In genomic region chr1:155321577-155322497, GRCh38 we compare ENCODE assay signal across 9 cellular contexts. TPM values are rescaled to one million over a fixed set of nuclear protein-coding genes. Genes with fewer than 3 reads are reported as not detected.
A peak's percentile ranks its signal among the peaks of the same experiment; 100 is the strongest.
DNase-seq lines count a peak whose midpoint lies in the region; ATAC-seq and TF ChIP-seq lines count a peak whose summit lies in the region.
"Had no signal": no experiment of that assay in that cellular context is flagged by ENCODE, and none has a peak within 500 bp of the region (broad histone marks: within the 10 kb centered on the region; RNA-seq: fewer than 3 reads in every experiment).

No MANE protein-coding gene starts in this region.

- 49 to 65% methylated on average over 8 to 11 of the region's 29 CpGs for WGBS in esophagus squamous epithelium, 2 donors
- WGBS in prostate gland, result 41% methylated on average over 29 of the region's 29 CpGs

- peaks cover 16% of the 10 kb centered on the region for H3K79me2 ChIP-seq in DND-41 (ENCODE audit: insufficient read depth, low read length)

- TF ChIP-seq CTCF in DND-41 (IDR thresholded peaks at IDR 0.05; ENCODE audit: borderline replicate concordance, extremely low read depth, low read length, poor library complexity, severe bottlenecking), result no peak
- no peak for TF ChIP-seq CTCF in esophagus squamous epithelium (IDR thresholded peaks at IDR 0.05)
- TF ChIP-seq CTCF in prostate gland (IDR thresholded peaks at IDR 0.05), result no peak
- no peak for TF ChIP-seq CTCF in omental fat pad (IDR thresholded peaks at IDR 0.05)

- ATAC-seq in DND-41 (ENCODE audit: insufficient read depth, low read depth) (no peak), HG02981 (IDR thresholded peaks at IDR 0.05; ENCODE audit: unreplicated experiment) (no peak), HG03135 (IDR thresholded peaks at IDR 0.05; ENCODE audit: unreplicated experiment) (no peak), omental fat pad (ENCODE audit: low FRiP score) (no peak)

- TF ChIP-seq POLR2A in esophagus squamous epithelium (IDR thresholded peaks at IDR 0.05), result no peak
- no peak for TF ChIP-seq POLR2A in prostate gland (IDR thresholded peaks at IDR 0.05)

- DNase-seq in DND-41 (no peak), SHP77 treated with DMSO at 0.1 percent for 48 hours (lab: John Stamatoyannopoulos, UW) (peak; percentile 49), esophagus squamous epithelium (lab: John Stamatoyannopoulos, UW) (no peak), prostate gland (ENCODE audit: low spot score) (no peak), NCI-H1436 treated with DMSO at 0.1 percent for 48 hours (lab: John Stamatoyannopoulos, UW) (no peak), omental fat pad (ENCODE audit: low spot score) (no peak)

- intact Hi-C loops in esophagus squamous epithelium (cut with DNase I), result no loop called here
- intact Hi-C loops in prostate gland (cut with DNase I), result loop anchor here (2.0 to 5.0 kb wide), 5 partner anchors 49 to 270 kb away; partner anchors contain the start of genes ASH1L, CLK2 and ENTREP3

- H3K9me3 ChIP-seq in DND-41 (ENCODE audit: insufficient read depth, low read length, severe bottlenecking) (no peaks in the 10 kb centered on the region), esophagus squamous epithelium (no peaks in the 10 kb centered on the region), prostate gland (no peaks in the 10 kb centered on the region)

- H3K36me3 ChIP-seq in DND-41 (ENCODE audit: insufficient read depth, low read length), result peaks cover 39% of the 10 kb centered on the region
- H3K36me3 ChIP-seq in esophagus squamous epithelium, result peaks cover 0 to 41% (median 11%) of the 10 kb centered on the region in 3 donors
- no peaks in the 10 kb centered on the region for H3K36me3 ChIP-seq in prostate gland

- peak overlapping the region; percentile 86 for H3K4me2 ChIP-seq in DND-41 (ENCODE audit: insufficient read depth, low read length)

- H3K9ac ChIP-seq in DND-41 (ENCODE audit: low read depth, low read length), result peak overlapping the region; percentile 79

- H2AFZ ChIP-seq in DND-41 (ENCODE audit: low read depth, low read length), result no peak overlapping the region

- H3K4me1 ChIP-seq in DND-41 (ENCODE audit: insufficient read depth, low read length) (peaks cover 34% of the 10 kb centered on the region), esophagus squamous epithelium (peaks cover 35 to 52% (median 36%) of the 10 kb centered on the region in 3 donors), prostate gland (replicated peaks) (peaks cover 4% of the 10 kb centered on the region)

- H3K4me3 ChIP-seq in DND-41 (ENCODE audit: low read depth in 1 of 2, low read length in 2 of 2) (peak overlapping the region in 1 of 2 experiments; percentile 79; a peak in 3 of 4 replicates), esophagus squamous epithelium (peak overlapping the region; percentile 61 to 95 (median 80)), prostate gland (peak overlapping the region; percentile 35 to 88)

- H4K20me1 ChIP-seq in DND-41 (ENCODE audit: insufficient read depth, low read length), result peaks cover 14% of the 10 kb centered on the region; the same call in 1 of the 2 replicates

- H3K27me3 ChIP-seq in DND-41 (ENCODE audit: insufficient read depth, low read length, poor library complexity) (no peaks in the 10 kb centered on the region), esophagus squamous epithelium (no peaks in the 10 kb centered on the region), prostate gland (replicated peaks; ENCODE audit: insufficient read depth) (no peaks in the 10 kb centered on the region)

- H3K27ac ChIP-seq in DND-41 (ENCODE audit: low read length) (no peak overlapping the region), esophagus squamous epithelium (peak overlapping the region; percentile 48 to 99 (median 97)), prostate gland (peak overlapping the region; percentile 95 to 97)
- H3K27ac ChIP-seq: HL-60 had no signal

RNA-seq across cellular contexts. Expression of gene RUSC1, which starts 1.1 kb away (rescaled TPM):
- total RNA-seq in esophagus squamous epithelium (10 to 100 TPM; 35.8 to 52.0 (median 40.1) TPM), prostate gland (10 to 100 TPM; 34.0 to 35.1 TPM), omental fat pad (10 to 100 TPM; 11.5 to 21.1 (median 12.5) TPM)

RNA-seq across cellular contexts. Expression of gene FDPS, which starts 13.2 kb away (rescaled TPM):
- total RNA-seq in esophagus squamous epithelium, result 100 to 1,000 TPM; 152 to 422 (median 192) TPM
- 100 to 1,000 TPM in 1 of 2 donors, 10 to 100 TPM in 1; 59.6 to 100 TPM for total RNA-seq in prostate gland
- total RNA-seq in omental fat pad, result 100 to 1,000 TPM in 1 of 4 donors, 10 to 100 TPM in 3; 73.9 to 151 (median 87.7) TPM

RNA-seq across cellular contexts. Expression of gene PKLR, which starts 20.6 kb away (rescaled TPM):
- total RNA-seq in esophagus squamous epithelium, result under 1 TPM in 1 of 4 donors, not detected in 3; 0.18 TPM
- total RNA-seq in prostate gland, result not detected
- not detected for total RNA-seq in omental fat pad

RNA-seq across cellular contexts. Expression of gene HCN3, which starts 44.6 kb away (rescaled TPM):
- total RNA-seq in esophagus squamous epithelium, result 1 to 10 TPM; 2.1 to 3.0 (median 2.5) TPM
- 1 to 10 TPM; 1.9 to 2.6 TPM for total RNA-seq in prostate gland
- total RNA-seq in omental fat pad, result 1 to 10 TPM in 2 of 4 donors, under 1 TPM in 2; 0.36 to 2.3 (median 1.2) TPM

RNA-seq across cellular contexts. Expression of gene CLK2, which starts 48.5 kb away (rescaled TPM):
- total RNA-seq in esophagus squamous epithelium (10 to 100 TPM; 21.9 to 35.1 (median 25.6) TPM), prostate gland (10 to 100 TPM; 28.1 to 56.5 TPM), omental fat pad (10 to 100 TPM; 16.9 to 41.3 (median 32.7) TPM)
